In genomic region chr3:130779031-130779430, GRCh38 we compare ENCODE assay signal across 11 cellular contexts. TPM values are rescaled to one million over a fixed set of nuclear protein-coding genes. Genes with fewer than 3 reads are reported as not detected.
DNase-seq lines count a peak whose midpoint lies in the region; ATAC-seq, FAIRE-seq and TF ChIP-seq lines count a peak whose summit lies in the region.
"Had no signal": no experiment of that assay in that cellular context is flagged by ENCODE, and none has a peak within 500 bp of the region (broad histone marks: within the 10 kb centered on the region; RNA-seq: fewer than 3 reads in every experiment).

No MANE protein-coding gene starts in this region.

- no peak overlapping the region for H4K5ac ChIP-seq in mesendoderm (ENCODE audit: low read length)

- H3K36me3 ChIP-seq in right lobe of liver (no peaks in the 10 kb centered on the region), mesendoderm (ENCODE audit: control insufficient read depth, insufficient read depth, low read length) (no peaks in the 10 kb centered on the region)

- no peak overlapping the region for H2BK15ac ChIP-seq in mesendoderm (replicated peaks; ENCODE audit: low read depth)

- ATAC-seq in GM19372 (IDR thresholded peaks at IDR 0.05; ENCODE audit: low read depth, unreplicated experiment) (peak; percentile 64), HG02884 (IDR thresholded peaks at IDR 0.05; ENCODE audit: unreplicated experiment) (peak; percentile 96), right lobe of liver (no peak)

- H3K79me2 ChIP-seq in mesendoderm (ENCODE audit: control insufficient read depth, insufficient read depth, low read length), result no peaks in the 10 kb centered on the region

- H3K27me3 ChIP-seq in right lobe of liver (no peaks in the 10 kb centered on the region), mesendoderm (ENCODE audit: insufficient read depth, low read length, poor library complexity) (no peaks in the 10 kb centered on the region)

- no peak overlapping the region for H2BK120ac ChIP-seq in mesendoderm (ENCODE audit: low read depth, low read length)

- no peak overlapping the region for H3K23ac ChIP-seq in mesendoderm (ENCODE audit: low read length)

- WGBS in right lobe of liver (ENCODE audit: insufficient coverage, low coverage, low lambda C conversion rate, missing lambda C conversion rate), result 64% methylated on average over 1 of the region's 1 CpG
- no CpG with 5 or more reads among the region's 1 CpG for WGBS in mesendoderm (ENCODE audit: extremely low coverage, insufficient coverage, low lambda C conversion rate)

- no peak overlapping the region for H3K4me2 ChIP-seq in mesendoderm (ENCODE audit: low read length)

- TF ChIP-seq POLR2A in right lobe of liver (IDR thresholded peaks at IDR 0.05), result no peak
- no peak for TF ChIP-seq POLR2A in H54 (IDR thresholded peaks at IDR 0.05; ENCODE audit: low read depth, low read length)

- H3K56ac ChIP-seq in mesendoderm (ENCODE audit: low read length), result no peak overlapping the region

- no peak overlapping the region for H4K8ac ChIP-seq in mesendoderm (ENCODE audit: low read depth, low read length)

- H3K18ac ChIP-seq in mesendoderm (ENCODE audit: low read length), result no peak overlapping the region

- DNase-seq in DMS79 (lab: John Stamatoyannopoulos, UW) (peak; percentile 91), NCI-H128 (lab: John Stamatoyannopoulos, UW; ENCODE audit: unreplicated experiment) (peak; percentile 86), right lobe of liver (no peak), H54 (ENCODE audit: insufficient read length, low spot score) (no peak), mesendoderm (no peak)
- DNase-seq in activated CD4-positive, CD25-positive, alpha-beta regulatory T cell (lab: John Stamatoyannopoulos, UW), result no peak
- DNase-seq: activated T-cell treated with anti-CD3 and anti-CD28 coated beads, Interleukin-2, amount 50 U/mL, for 72 hours; stimulated activated CD4-positive, alpha-beta T cell treated with anti-CD3 and anti-CD28 coated beads, Interleukin-1b, Interleukin-23, amount 100 ng/mL, for 48 hours had no signal

- H3K4ac ChIP-seq in mesendoderm (ENCODE audit: low read depth, low read length), result no peak overlapping the region

- no peaks in the 10 kb centered on the region for H3K9me3 ChIP-seq in right lobe of liver

- intact Hi-C loops in right lobe of liver (cut with DNase I), result no loop called here

- FAIRE-seq in H54 (lab: Jason Lieb, UNC), result no peak
- FAIRE-seq: colon had no signal

- H3K4me1 ChIP-seq in right lobe of liver (no peaks in the 10 kb centered on the region), mesendoderm (ENCODE audit: control insufficient read depth, low read depth, low read length) (no peaks in the 10 kb centered on the region)

- no peak overlapping the region for H3K27ac ChIP-seq in right lobe of liver
- H3K27ac ChIP-seq in mesendoderm (ENCODE audit: low read depth, low read length), result no peak overlapping the region

- no peak for TF ChIP-seq CTCF in right lobe of liver (IDR thresholded peaks at IDR 0.05)

- H3K9ac ChIP-seq in mesendoderm (ENCODE audit: low read length), result no peak overlapping the region

- H3K4me3 ChIP-seq in right lobe of liver (no peak overlapping the region), mesendoderm (ENCODE audit: low read length) (no peak overlapping the region)

- no peaks in the 10 kb centered on the region for H3K79me1 ChIP-seq in mesendoderm (ENCODE audit: low read length)

- no peak overlapping the region for H2AK5ac ChIP-seq in mesendoderm (ENCODE audit: low read length)

- no peak overlapping the region for H2BK5ac ChIP-seq in mesendoderm (ENCODE audit: low read length)

RNA-seq across cellular contexts. Expression of gene PIK3R4, which starts 32.4 kb away (rescaled TPM):
- 10 to 100 TPM; 15.3 to 35.3 (median 24.1) TPM for total RNA-seq in right lobe of liver
- polyA plus RNA-seq in mesendoderm (2013, experiment 1 of 2), result 13.9 TPM
- polyA plus RNA-seq in mesendoderm (2013, experiment 2 of 2), result 12.0 TPM

Comparison
In these comparisons a context has a peak if more than half of its experiments do, and no peak if none do; other contexts are left out.
1. DNase-seq: peak in DMS79 (single experiment) and NCI-H128 (single experiment); none in right lobe of liver (0 of 3), H54 (single experiment), mesendoderm (single experiment) and activated CD4-positive, CD25-positive, alpha-beta regulatory T cell (0 of 4).
2. ATAC-seq: peak in GM19372 (single experiment) and HG02884 (single experiment); none in right lobe of liver (0 of 4).